In genomic region chr12:12468575-12468974, GRCh38 we compare ENCODE assay signal across 17 cellular contexts.
DNase-seq lines count a peak whose midpoint lies in the region; ATAC-seq, FAIRE-seq and TF ChIP-seq lines count a peak whose summit lies in the region.
"Had no signal": no experiment of that assay in that cellular context is flagged by ENCODE, and none has a peak within 500 bp of the region (broad histone marks: within the 10 kb centered on the region; RNA-seq: fewer than 3 reads in every experiment).

No MANE protein-coding gene starts in this region.

- ATAC-seq in HepG2 (no peak), right lobe of liver (no peak), T-helper 17 cell (no peak), foreskin keratinocyte (no peak), upper lobe of right lung (no peak)
- ATAC-seq: gastroesophageal sphincter had no signal

- CTCF ChIA-PET in HepG2 (lab: Yijun Ruan, JAX; ENCODE audit: low intra/inter-chr PET ratio, low total read pairs), result no interaction called here

- H4K20me1 ChIP-seq in HepG2 (ENCODE audit: insufficient read depth, low read length), result no peaks in the 10 kb centered on the region

- no peak for FAIRE-seq in HepG2 (lab: Jason Lieb, UNC)
- FAIRE-seq: colon had no signal

- peak overlapping the region; percentile 99 for H3K27ac Mint-ChIP-seq in T-helper 17 cell

- no TSS peak for BruUV-seq in HepG2 (replicated peaks; lab: Mats Ljungman, UMichigan)

- peak overlapping the region; percentile 57 for H3K4me3 Mint-ChIP-seq in T-helper 17 cell

- peaks cover 6% of the 10 kb centered on the region for H3K36me3 Mint-ChIP-seq in T-helper 17 cell (ENCODE audit: low read depth)

- no peak overlapping the region for H3K9ac ChIP-seq in HepG2 (ENCODE audit: insufficient read depth, low read depth, low read length)

- H3K27me3 ChIP-seq in HepG2 (ENCODE audit: control insufficient read depth in 1 of 2, insufficient read depth in 2 of 2, low read length in 2 of 2) (no peaks in the 10 kb centered on the region), right lobe of liver (no peaks in the 10 kb centered on the region), foreskin keratinocyte (no peaks in the 10 kb centered on the region), upper lobe of right lung (no peaks in the 10 kb centered on the region)
- H3K27me3 ChIP-seq: gastroesophageal sphincter, SJSA1, testis had no signal

- TF ChIP-seq POLR2A in HepG2 (IDR thresholded peaks at IDR 0.05; ENCODE audit: insufficient read depth in 1 of 2, low read depth in 2 of 2, low read length in 2 of 2) (no peak), right lobe of liver (IDR thresholded peaks at IDR 0.05) (no peak)

- H3K4me3 ChIP-seq in HepG2 (replicated peaks in 1 of 3; ENCODE audit: insufficient read depth in 1 of 3, low read depth in 2 of 3, low read length in 3 of 3) (no peak overlapping the region), right lobe of liver (no peak overlapping the region), upper lobe of right lung (no peak overlapping the region)
- H3K4me3 ChIP-seq: gastroesophageal sphincter, left ventricle myocardium inferior, SJSA1, testis had no signal

- no peak overlapping the region for H3K4me2 ChIP-seq in HepG2 (ENCODE audit: low read depth, low read length)

- no peak overlapping the region for H2AFZ ChIP-seq in HepG2 (ENCODE audit: low read length)

- TF ChIP-seq CTCF in HepG2 (CRISPR knock-in tag; IDR thresholded peaks at IDR 0.05), result no peak
- TF ChIP-seq CTCF in right lobe of liver (IDR thresholded peaks at IDR 0.05), result no peak
- no peak for TF ChIP-seq CTCF in foreskin keratinocyte (conservative IDR thresholded peaks at IDR 0.05)
- TF ChIP-seq CTCF in upper lobe of right lung (IDR thresholded peaks at IDR 0.05), result no peak

- intact Hi-C loops in HepG2 (cut with micrococcal nuclease; ENCODE audit: unreplicated experiment), result no loop called here
- intact Hi-C loops in right lobe of liver (cut with DNase I), result no loop called here
- intact Hi-C loops in upper lobe of right lung (cut with DNase I), result no loop called here

- H3K36me3 ChIP-seq in HepG2 (replicated peaks in 1 of 2; ENCODE audit: control insufficient read depth in 1 of 2, insufficient read depth in 2 of 2, low read length in 2 of 2), result peaks cover 0 to 2% of the 10 kb centered on the region in 2 experiments; a peak in 3 of 5 replicates
- no peaks in the 10 kb centered on the region for H3K36me3 ChIP-seq in right lobe of liver
- H3K36me3 ChIP-seq in upper lobe of right lung, result no peaks in the 10 kb centered on the region
- H3K36me3 ChIP-seq: SJSA1 had no signal

- in situ Hi-C loops in HepG2 (cut with HindIII; ENCODE audit: extremely low pct_ligation_motif_present, low pct_unique_long_range_greater_than_20kb), result no loop called here

- H3K27me3 Mint-ChIP-seq in T-helper 17 cell, result no peaks in the 10 kb centered on the region

- no peak for TF ChIP-seq EP300 in HepG2 (IDR thresholded peaks at IDR 0.05; ENCODE audit: low read depth in 2 of 2, low read length in 2 of 2)
- no peak for TF ChIP-seq EP300 in HepG2 (CRISPR knock-in tag; IDR thresholded peaks at IDR 0.05; ENCODE audit: borderline replicate concordance)

- H3K9me3 ChIP-seq in HepG2 (ENCODE audit: low read length) (no peaks in the 10 kb centered on the region), right lobe of liver (no peaks in the 10 kb centered on the region), T-helper 17 cell (ENCODE audit: control insufficient read depth, low read length, poor library complexity, severe bottlenecking) (no peaks in the 10 kb centered on the region), upper lobe of right lung (no peaks in the 10 kb centered on the region)
- H3K9me3 ChIP-seq: gastroesophageal sphincter, left ventricle myocardium inferior, SJSA1, testis had no signal

- H3K4me1 ChIP-seq in HepG2 (ENCODE audit: insufficient read depth, low read length), result no peaks in the 10 kb centered on the region
- peaks cover 0 to 8% (median 0%) of the 10 kb centered on the region in 4 donors for H3K4me1 ChIP-seq in right lobe of liver
- H3K4me1 ChIP-seq in foreskin keratinocyte, result peaks cover 5% of the 10 kb centered on the region
- peaks cover 15% of the 10 kb centered on the region for H3K4me1 ChIP-seq in upper lobe of right lung
- H3K4me1 ChIP-seq: gastroesophageal sphincter, SJSA1, testis had no signal

- no peak overlapping the region for H3K27ac ChIP-seq in HepG2 (ENCODE audit: extremely low read length, insufficient read depth, low read length)
- H3K27ac ChIP-seq in right lobe of liver, result peak overlapping the region in 1 of 3 donors; percentile 63
- peak overlapping the region; percentile 74 for H3K27ac ChIP-seq in foreskin keratinocyte
- H3K27ac ChIP-seq in upper lobe of right lung, result peak overlapping the region; percentile 39
- H3K27ac ChIP-seq: gastroesophageal sphincter, left ventricle myocardium inferior, SJSA1, testis had no signal

- TF ChIP-seq RAD21 in HepG2 (CRISPR knock-in tag; IDR thresholded peaks at IDR 0.05), result no peak

- POLR2A ChIA-PET in HepG2 (lab: Yijun Ruan, JAX), result no interaction called here

- DNase-seq in HepG2 (ENCODE audit: low spot score), result no peak
- no peak for DNase-seq in right lobe of liver
- DNase-seq in T-helper 17 cell, result no peak
- no peak for DNase-seq in foreskin keratinocyte
- no peak for DNase-seq in upper lobe of right lung
- DNase-seq in NCI-H187 treated with DMSO at 0.1 percent for 48 hours (lab: John Stamatoyannopoulos, UW), result no peak
- DNase-seq in activated gamma-delta T cell treated with Interleukin-2 at 50 U/mL for 16 hours, result no peak
- DNase-seq in effector CD4-positive, alpha-beta T cell, result no peak
- DNase-seq: activated effector memory CD4-positive, alpha-beta T cell treated with Interleukin-2 at 50 U/mL for 16 hours; AML-193; left ventricle myocardium inferior; NCI-H187; stimulated activated CD4-positive, alpha-beta T cell treated with anti-CD3 and anti-CD28 coated beads, Interleukin-2, amount 100 ng/mL, for 24 hours; testis had no signal

- peaks cover 61% of the 10 kb centered on the region for H3K4me1 Mint-ChIP-seq in T-helper 17 cell

- 97% methylated on average over 3 of the region's 3 CpGs for WGBS in HepG2 (ENCODE audit: low lambda C conversion rate)
- WGBS in right lobe of liver (ENCODE audit: insufficient coverage, low coverage, low lambda C conversion rate, missing lambda C conversion rate), result 73% methylated on average over 3 of the region's 3 CpGs

- H3K79me2 ChIP-seq in HepG2 (ENCODE audit: insufficient read depth, low read length), result no peaks in the 10 kb centered on the region

TF ChIP-seq in HepG2, 621 proteins besides CTCF, POLR2A, EP300 and RAD21:
- TF ChIP-seq CREBL2 (CRISPR knock-in tag; IDR thresholded peaks at IDR 0.05; ENCODE audit: borderline replicate concordance) (no peak), MAFK (conservative IDR thresholded peaks at IDR 0.05 in 1 of 2, IDR thresholded peaks at IDR 0.05 in 1 of 2; ENCODE audit: low read length in 2 of 2) (peak in 1 of 2 experiments; percentile 54; a peak in 2 of 4 replicates), MAFF (IDR thresholded peaks at IDR 0.05; ENCODE audit: low read depth, low read length) (0 out of 2 replicates have a peak, but pooled peaks have one; percentile 3), SAP130 (CRISPR knock-in tag; IDR thresholded peaks at IDR 0.05; ENCODE audit: low read depth) (no peak)
- TF ChIP-seq, protein P1, sequence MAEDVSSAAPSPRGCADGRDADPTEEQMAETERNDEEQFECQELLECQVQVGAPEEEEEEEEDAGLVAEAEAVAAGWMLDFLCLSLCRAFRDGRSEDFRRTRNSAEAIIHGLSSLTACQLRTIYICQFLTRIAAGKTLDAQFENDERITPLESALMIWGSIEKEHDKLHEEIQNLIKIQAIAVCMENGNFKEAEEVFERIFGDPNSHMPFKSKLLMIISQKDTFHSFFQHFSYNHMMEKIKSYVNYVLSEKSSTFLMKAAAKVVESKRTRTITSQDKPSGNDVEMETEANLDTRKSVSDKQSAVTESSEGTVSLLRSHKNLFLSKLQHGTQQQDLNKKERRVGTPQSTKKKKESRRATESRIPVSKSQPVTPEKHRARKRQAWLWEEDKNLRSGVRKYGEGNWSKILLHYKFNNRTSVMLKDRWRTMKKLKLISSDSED (CRISPR knock-in tag; IDR thresholded peaks at IDR 0.05), result no peak
